Comparison of ENCODE assay signal across 1 cellular context in genomic region chr22:40498454-40499186, GRCh38.
TF ChIP-seq lines count a peak whose summit lies in the region.

No MANE protein-coding gene starts in this region.

TF ChIP-seq in GM23338, 12 proteins besides CTCF, POLR2A, EP300 and RAD21 (continued from another document):
- TF ChIP-seq REST (IDR thresholded peaks at IDR 0.05; ENCODE audit: unreplicated experiment) (no peak), EZH2 (IDR thresholded peaks at IDR 0.05; ENCODE audit: low read depth, unreplicated experiment) (no peak), JUNB (IDR thresholded peaks at IDR 0.05; ENCODE audit: unreplicated experiment) (no peak)
